ENCODE assay signal across 20 cellular contexts in genomic region chr21:28937737-28938136, GRCh38. TPM values are rescaled to one million over a fixed set of nuclear protein-coding genes. Genes with fewer than 3 reads are reported as not detected.
DNase-seq lines count a peak whose midpoint lies in the region; ATAC-seq, FAIRE-seq and TF ChIP-seq lines count a peak whose summit lies in the region.
"Had no signal": no experiment of that assay in that cellular context is flagged by ENCODE, and none has a peak within 500 bp of the region (broad histone marks: within the 10 kb centered on the region; RNA-seq: fewer than 3 reads in every experiment).

No MANE protein-coding gene starts in this region.

- TF ChIP-seq CTCF in Panc1 (IDR thresholded peaks at IDR 0.05) (no peak), neutrophil (IDR thresholded peaks at IDR 0.05) (no peak)

- no peak overlapping the region for H3K4me3 ChIP-seq in Panc1 (ENCODE audit: low read depth in 2 of 2, low read length in 2 of 2)
- H3K4me3 ChIP-seq in neutrophil (ENCODE audit: low read depth in 1 of 2, low read length in 1 of 2): no peak overlapping the region

- ATAC-seq in Panc1: no peak
- no peak for ATAC-seq in GM18517 (IDR thresholded peaks at IDR 0.05; ENCODE audit: unreplicated experiment)
- ATAC-seq in HG03280 (IDR thresholded peaks at IDR 0.05; ENCODE audit: unreplicated experiment): no peak

- TF ChIP-seq POLR2A in H54 (IDR thresholded peaks at IDR 0.05; ENCODE audit: low read depth, low read length): no peak

- FAIRE-seq in H54 (lab: Jason Lieb, UNC): peak; percentile 36
- FAIRE-seq: GM12891 had no signal

- DNase-seq in NOMO-1 treated with DMSO at 0.1 percent for 48 hours (lab: John Stamatoyannopoulos, UW; ENCODE audit: unreplicated experiment) (peak; percentile 51), NOMO-1 treated with dmso at 0.1 percent for 144 hours (lab: John Stamatoyannopoulos, UW; ENCODE audit: unreplicated experiment) (no peak), H54 (ENCODE audit: insufficient read length, low spot score) (no peak), Panc1 (ENCODE audit: low read depth, low spot score) (no peak), activated gamma-delta T cell (lab: John Stamatoyannopoulos, UW) (no peak)
- DNase-seq: 8988T; C1 segment of cervical spinal cord; CD4-positive, CD25-positive, alpha-beta regulatory T cell; CD8-positive, alpha-beta memory T cell; COR-L47; DMS 273 treated with DMSO at 0.1 percent for 48 hours; DMS53; DND-41; EL; GOT3; H9 had no signal

- H3K9me3 ChIP-seq in Panc1 (ENCODE audit: control insufficient read depth, insufficient read depth, low read depth, low read length) (no peaks in the 10 kb centered on the region), neutrophil (no peaks in the 10 kb centered on the region)

- intact Hi-C loops in Panc1 (cut with micrococcal nuclease; ENCODE audit: unreplicated experiment): no loop called here

- POLR2A ChIA-PET in Panc1 (lab: Charles Lee): no interaction called here

- in situ Hi-C loops in Panc1 (cut with HindIII; ENCODE audit: low pct_unique_long_range_greater_than_20kb, low sequenced_read_pairs): no loop called here

- peaks cover 2% of the 10 kb centered on the region; the same call in 1 of the 2 replicates for H3K36me3 ChIP-seq in Panc1 (ENCODE audit: control insufficient read depth, insufficient read depth, low read length)
- peaks cover 53% of the 10 kb centered on the region for H3K36me3 ChIP-seq in neutrophil

- peaks cover 3% of the 10 kb centered on the region; the same call in 1 of the 2 replicates for H3K4me1 ChIP-seq in Panc1 (ENCODE audit: control insufficient read depth, insufficient read depth, low read length)
- H3K4me1 ChIP-seq in neutrophil (ENCODE audit: control insufficient read depth in 1 of 2, insufficient read depth in 1 of 2, low read depth in 1 of 2, low read length in 1 of 2): peaks cover 27 to 45% of the 10 kb centered on the region in 2 experiments

- no TSS peak for BruUV-seq in Panc1 (replicated peaks; lab: Mats Ljungman, UMichigan)

- H3K27me3 ChIP-seq in Panc1 (ENCODE audit: control insufficient read depth, insufficient read depth, low read length): no peaks in the 10 kb centered on the region
- no peaks in the 10 kb centered on the region for H3K27me3 ChIP-seq in neutrophil

- CTCF ChIA-PET in Panc1 (lab: Charles Lee): no interaction called here

- H3K27ac ChIP-seq in Panc1 (ENCODE audit: low read length) (peak overlapping the region; percentile 63; the same call in 1 of the 2 replicates), neutrophil (peak overlapping the region; percentile 31)

RNA-seq across cellular contexts. Expression of gene LTN1, which starts 54.9 kb away (rescaled TPM):
- total RNA-seq in Panc1 (2021; ENCODE audit: unreplicated experiment): 19.7 TPM
- polyA plus RNA-seq in Panc1 (2012; ENCODE audit: insufficient read length): 6.0 TPM
